Comparison of ENCODE assay signal across 10 cellular contexts in genomic region chr14:93057586-93058280, GRCh38. TPM values are rescaled to one million over a fixed set of nuclear protein-coding genes. Genes with fewer than 3 reads are reported as not detected.
A peak's percentile ranks its signal among the peaks of the same experiment; 100 is the strongest.
DNase-seq lines count a peak whose midpoint lies in the region; ATAC-seq and TF ChIP-seq lines count a peak whose summit lies in the region.
"Had no signal": no experiment of that assay in that cellular context is flagged by ENCODE, and none has a peak within 500 bp of the region (broad histone marks: within the 10 kb centered on the region; RNA-seq: fewer than 3 reads in every experiment).

No MANE protein-coding gene starts in this region.

- H3K4me1 ChIP-seq in H9 (ENCODE audit: insufficient read depth, low read length) (peaks cover 2% of the 10 kb centered on the region), esophagus squamous epithelium (peaks cover 4 to 65% (median 14%) of the 10 kb centered on the region in 3 donors)

- H3K18ac ChIP-seq in H9 (ENCODE audit: insufficient read length, low read depth, low read length) = no peak overlapping the region

- no peak overlapping the region for H2AFZ ChIP-seq in H9 (ENCODE audit: low read length)

- no peak overlapping the region for H4K5ac ChIP-seq in H9 (ENCODE audit: insufficient read length, low read depth, low read length)

- DNase-seq in H9 (no peak), esophagus squamous epithelium (lab: John Stamatoyannopoulos, UW) (no peak), UCSD-AML1 (lab: John Stamatoyannopoulos, UW; ENCODE audit: unreplicated experiment) (no peak), NCI-H748 treated with DMSO at 0.1 percent for 48 hours (lab: John Stamatoyannopoulos, UW) (no peak)
- DNase-seq in activated CD8-positive, alpha-beta T cell treated with anti-CD3 and anti-CD28 coated beads, Interleukin-2, amount 10 ng/mL, durations not matched to agents 7 days and 5 days = no peak
- no peak for DNase-seq in stimulated activated effector memory CD8-positive, alpha-beta T cell treated with anti-CD3 and anti-CD28 coated beads, Interleukin-12 subunit alpha, Interleukin-12 subunit beta, amount 100 ng/mL, for 72 hours (ENCODE audit: low spot score in 2 of 2)
- DNase-seq: CD4-positive, alpha-beta T cell; NCI-H446; stimulated activated CD4-positive, alpha-beta T cell treated with anti-CD3 and anti-CD28 coated beads, Interleukin-1b, Interleukin-23, amount 100 ng/mL, for 48 hours had no signal

- no peak overlapping the region for H3K4me3 Mint-ChIP-seq in H9
- no peak overlapping the region for H3K4me3 Mint-ChIP-seq in activated CD8-positive, alpha-beta T cell treated with anti-CD3 and anti-CD28 coated beads, Interleukin-2, amount 10 ng/mL, durations not matched to agents 7 days and 5 days
- no peak overlapping the region for H3K4me3 Mint-ChIP-seq in stimulated activated effector memory CD8-positive, alpha-beta T cell treated with anti-CD3 and anti-CD28 coated beads, Interleukin-12 subunit alpha, Interleukin-12 subunit beta, amount 100 ng/mL, for 72 hours
- H3K4me3 Mint-ChIP-seq: CD4-positive, alpha-beta T cell had no signal

- peaks cover 2% of the 10 kb centered on the region for H4K20me1 ChIP-seq in H9 (ENCODE audit: control insufficient read depth, insufficient read depth, insufficient read length)

- no peaks in the 10 kb centered on the region for H3K9me3 Mint-ChIP-seq in H9
- H3K9me3 Mint-ChIP-seq in activated CD8-positive, alpha-beta T cell treated with anti-CD3 and anti-CD28 coated beads, Interleukin-2, amount 10 ng/mL, durations not matched to agents 7 days and 5 days (ENCODE audit: insufficient read depth) = no peaks in the 10 kb centered on the region
- no peaks in the 10 kb centered on the region for H3K9me3 Mint-ChIP-seq in stimulated activated effector memory CD8-positive, alpha-beta T cell treated with anti-CD3 and anti-CD28 coated beads, Interleukin-12 subunit alpha, Interleukin-12 subunit beta, amount 100 ng/mL, for 72 hours
- H3K9me3 Mint-ChIP-seq: CD4-positive, alpha-beta T cell had no signal

- WGBS in H9 (ENCODE audit: extremely low coverage, insufficient read length, low lambda C conversion rate) = no CpG with 5 or more reads among the region's 14 CpGs
- 82 to 91% methylated on average over 6 to 12 of the region's 14 CpGs for WGBS in esophagus squamous epithelium, 2 donors

- no peak overlapping the region for H4K8ac ChIP-seq in H9 (replicated peaks; ENCODE audit: insufficient read length, low read depth, low read length)

- H3K23me2 ChIP-seq in H9 (ENCODE audit: insufficient read length, low read depth, low read length, poor library complexity, severe bottlenecking) = no peaks in the 10 kb centered on the region

- TF ChIP-seq CTCF in H9 (conservative IDR thresholded peaks at IDR 0.05) (no peak), esophagus squamous epithelium (IDR thresholded peaks at IDR 0.05) (no peak)

- H3K36me3 ChIP-seq in esophagus squamous epithelium = peaks cover 0 to 5% (median 0%) of the 10 kb centered on the region in 3 donors

- peaks cover 48 to 56% of the 10 kb centered on the region in 2 experiments for H3K4me1 Mint-ChIP-seq in H9
- peaks cover 53% of the 10 kb centered on the region for H3K4me1 Mint-ChIP-seq in activated CD8-positive, alpha-beta T cell treated with anti-CD3 and anti-CD28 coated beads, Interleukin-2, amount 10 ng/mL, durations not matched to agents 7 days and 5 days (ENCODE audit: low read depth)
- H3K4me1 Mint-ChIP-seq in stimulated activated effector memory CD8-positive, alpha-beta T cell treated with anti-CD3 and anti-CD28 coated beads, Interleukin-12 subunit alpha, Interleukin-12 subunit beta, amount 100 ng/mL, for 72 hours = peaks cover 50% of the 10 kb centered on the region

- H2BK12ac ChIP-seq in H9 (ENCODE audit: insufficient read length, low read depth, low read length) = no peak overlapping the region

- H3K23ac ChIP-seq in H9 (ENCODE audit: insufficient read length, low read depth, low read length) = no peak overlapping the region

- ATAC-seq in activated CD8-positive, alpha-beta T cell treated with anti-CD3 and anti-CD28 coated beads, Interleukin-2, amount 10 ng/mL, durations not matched to agents 7 days and 5 days = no peak
- no peak for ATAC-seq in stimulated activated effector memory CD8-positive, alpha-beta T cell treated with anti-CD3 and anti-CD28 coated beads, Interleukin-12 subunit alpha, Interleukin-12 subunit beta, amount 100 ng/mL, for 72 hours
- ATAC-seq in HG03139 (IDR thresholded peaks at IDR 0.05; ENCODE audit: unreplicated experiment) = no peak

- intact Hi-C loops in esophagus squamous epithelium (cut with DNase I) = no loop called here

- H2BK120ac ChIP-seq in H9 (ENCODE audit: low read depth, low read length, poor library complexity, severe bottlenecking) = no peak overlapping the region

- H3K27ac Mint-ChIP-seq in H9 = peak overlapping the region; percentile 39 to 83 (median 76); a peak in 5 of 7 replicates
- H3K27ac Mint-ChIP-seq in activated CD8-positive, alpha-beta T cell treated with anti-CD3 and anti-CD28 coated beads, Interleukin-2, amount 10 ng/mL, durations not matched to agents 7 days and 5 days = peak overlapping the region; percentile 71
- peak overlapping the region; percentile 48 for H3K27ac Mint-ChIP-seq in stimulated activated effector memory CD8-positive, alpha-beta T cell treated with anti-CD3 and anti-CD28 coated beads, Interleukin-12 subunit alpha, Interleukin-12 subunit beta, amount 100 ng/mL, for 72 hours
- H3K27ac Mint-ChIP-seq: CD4-positive, alpha-beta T cell had no signal

- H3K56ac ChIP-seq in H9 (ENCODE audit: insufficient read length, low read depth, low read length) = no peak overlapping the region

- H3K27me3 Mint-ChIP-seq in H9 (ENCODE audit: low read depth) = no peaks in the 10 kb centered on the region
- no peaks in the 10 kb centered on the region for H3K27me3 Mint-ChIP-seq in activated CD8-positive, alpha-beta T cell treated with anti-CD3 and anti-CD28 coated beads, Interleukin-2, amount 10 ng/mL, durations not matched to agents 7 days and 5 days (ENCODE audit: low read depth)
- H3K27me3 Mint-ChIP-seq: CD4-positive, alpha-beta T cell had no signal

- H3K36me3 Mint-ChIP-seq in H9 (ENCODE audit: insufficient read depth in 1 of 3, low read depth in 3 of 3) = peaks cover 7 to 13% (median 8%) of the 10 kb centered on the region in 3 experiments; a peak in 4 of 7 replicates
- peaks cover 31% of the 10 kb centered on the region for H3K36me3 Mint-ChIP-seq in activated CD8-positive, alpha-beta T cell treated with anti-CD3 and anti-CD28 coated beads, Interleukin-2, amount 10 ng/mL, durations not matched to agents 7 days and 5 days (ENCODE audit: low read depth)
- H3K36me3 Mint-ChIP-seq in stimulated activated effector memory CD8-positive, alpha-beta T cell treated with anti-CD3 and anti-CD28 coated beads, Interleukin-12 subunit alpha, Interleukin-12 subunit beta, amount 100 ng/mL, for 72 hours = peaks cover 15% of the 10 kb centered on the region

- no peak overlapping the region for H3K4me2 ChIP-seq in H9 (ENCODE audit: insufficient read depth, insufficient read length, low read length)

- H2AK5ac ChIP-seq in H9 (ENCODE audit: insufficient read length, low read length) = no peak overlapping the region

- H3K27ac ChIP-seq in H9 (ENCODE audit: insufficient read length, low read depth, low read length) = no peak overlapping the region
- peak overlapping the region in 3 of 4 donors; percentile 57 to 73 (median 64) for H3K27ac ChIP-seq in esophagus squamous epithelium

- no peaks in the 10 kb centered on the region for H3K79me1 ChIP-seq in H9 (ENCODE audit: insufficient read depth, low read depth, low read length, poor library complexity, severe bottlenecking)

- H3K4ac ChIP-seq in H9 (ENCODE audit: low read depth, low read length) = no peak overlapping the region

- H2BK20ac ChIP-seq in H9 (ENCODE audit: low read depth, low read length, poor library complexity, severe bottlenecking) = no peak overlapping the region

- no peak overlapping the region for H3K9ac ChIP-seq in H9 (ENCODE audit: extremely low read depth, insufficient read length, low read length)

- H3K14ac ChIP-seq in H9 (ENCODE audit: insufficient read depth, low read length) = no peak overlapping the region; the same call in 1 of the 2 replicates

- no peak for TF ChIP-seq POLR2A in esophagus squamous epithelium (IDR thresholded peaks at IDR 0.05)

- no peak overlapping the region for H2BK5ac ChIP-seq in H9 (ENCODE audit: insufficient read length, low read length)

- H3K4me3 ChIP-seq in esophagus squamous epithelium = no peak overlapping the region

- H2BK15ac ChIP-seq in H9 (ENCODE audit: low read depth, low read length) = no peak overlapping the region

- no peak overlapping the region for H3T11ph ChIP-seq in H9 (ENCODE audit: low read length)

- H3K79me2 ChIP-seq in H9 (ENCODE audit: insufficient read depth, low read length) = no peaks in the 10 kb centered on the region

- H3K27me3 ChIP-seq in H9 (ENCODE audit: insufficient read depth, low read length) (no peaks in the 10 kb centered on the region), esophagus squamous epithelium (no peaks in the 10 kb centered on the region)

- CTCF ChIA-PET in activated CD8-positive, alpha-beta T cell treated with anti-CD3 and anti-CD28 coated beads, Interleukin-2, amount 10 ng/mL, durations not matched to agents 7 days and 5 days (lab: Charles Lee) = interaction anchor here (1.4 to 1.9 kb wide), 2 partner anchors 56 to 81 kb away, joined by 3 to 6 read pairs; no protein-coding TSS in a partner anchor

- no peak overlapping the region for H4K91ac ChIP-seq in H9 (ENCODE audit: insufficient read length, low read depth, low read length)

- H3K9me3 ChIP-seq in H9 (ENCODE audit: control insufficient read depth, low read depth, low read length) (no peaks in the 10 kb centered on the region), esophagus squamous epithelium (no peaks in the 10 kb centered on the region)

- POLR2A ChIA-PET in activated CD8-positive, alpha-beta T cell treated with anti-CD3 and anti-CD28 coated beads, Interleukin-2, amount 10 ng/mL, durations not matched to agents 7 days and 5 days (lab: Charles Lee) = no interaction called here

RNA-seq across cellular contexts. Expression of gene ITPK1, which starts 58.0 kb away (rescaled TPM):
- total RNA-seq in H9 (2021) (89.5 and 92.7 TPM in 2 replicates), esophagus squamous epithelium (10 to 100 TPM; 14.2 to 34.5 (median 25.8) TPM)
- total RNA-seq in activated CD8-positive, alpha-beta T cell treated with anti-CD3 and anti-CD28 coated beads, Interleukin-2, amount 10 ng/mL, durations not matched to agents 7 days and 5 days = 100 to 1,000 TPM; 103 to 107 TPM
